In the genomic region with DNA sequence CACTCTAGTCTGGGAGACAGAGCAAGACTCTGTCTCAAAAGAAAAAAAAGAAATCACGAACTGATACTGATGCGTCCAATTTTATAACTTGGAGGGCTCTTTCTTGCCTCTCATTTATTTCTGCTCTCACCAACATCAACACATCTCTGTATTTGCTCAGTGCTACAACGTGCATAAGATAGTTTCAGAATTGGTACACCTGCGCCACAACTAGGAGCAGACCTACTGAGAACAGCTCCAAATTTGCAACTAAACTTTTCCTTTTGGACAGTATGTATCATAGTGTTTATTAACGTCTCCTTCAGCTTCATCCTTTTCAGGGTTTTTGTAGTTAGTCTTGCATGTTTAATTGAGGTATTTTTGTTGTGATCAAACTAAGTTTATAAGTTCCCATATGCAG, we compare ENCODE assay signal across 18 cellular contexts.
"Had no signal": no experiment of that assay in that cellular context is flagged by ENCODE, and none has a peak within 500 bp of the region (broad histone marks: within the 10 kb centered on the region; RNA-seq: fewer than 3 reads in every experiment).

No MANE protein-coding gene starts in this region.

- H3K9me3 ChIP-seq: heart left ventricle, left lung, lower lobe of right lung, spleen had no signal

- H3K27me3 ChIP-seq: dorsolateral prefrontal cortex, heart left ventricle, left lung, spleen had no signal

- H3K27me3 Mint-ChIP-seq: memory B cell; naive B cell; stimulated activated naive B cell treated with anti-CD40 and anti-IgM and Interleukin-4, amounts not matched to agents 10 μg/mL and 1 μg/mL and 100 μg/mL, for 72 hours had no signal

- H3K4me1 Mint-ChIP-seq: mesothelial cell of epicardium had no signal

- H3K9me3 Mint-ChIP-seq: memory B cell; mesothelial cell of epicardium; naive B cell; neural crest cell; stimulated activated naive B cell treated with anti-CD40 and anti-IgM and Interleukin-4, amounts not matched to agents 10 μg/mL and 1 μg/mL and 100 μg/mL, for 72 hours had no signal

- H3K4me1 ChIP-seq: heart left ventricle, left lung, lower lobe of right lung had no signal

- ATAC-seq: heart left ventricle; left lung; lower lobe of right lung; sciatic nerve; stimulated activated naive B cell treated with anti-CD40 and anti-IgM and Interleukin-4, amounts not matched to agents 10 μg/mL and 1 μg/mL and 100 μg/mL, for 72 hours had no signal

- H3K4me3 ChIP-seq: dorsolateral prefrontal cortex, heart left ventricle, left lung, lower lobe of right lung, spleen had no signal

- H3K4me3 Mint-ChIP-seq: memory B cell; mesothelial cell of epicardium; naive B cell; neural crest cell; stimulated activated naive B cell treated with anti-CD40 and anti-IgM and Interleukin-4, amounts not matched to agents 10 μg/mL and 1 μg/mL and 100 μg/mL, for 72 hours had no signal

- H3K27ac Mint-ChIP-seq: mesothelial cell of epicardium; stimulated activated naive B cell treated with anti-CD40 and anti-IgM and Interleukin-4, amounts not matched to agents 10 μg/mL and 1 μg/mL and 100 μg/mL, for 72 hours had no signal

- DNase-seq: cortex of kidney; dorsolateral prefrontal cortex; effector CD8-positive, alpha-beta T cell; heart left ventricle; hippocampal formation; left lung; lower lobe of right lung; naive B cell; spleen; stimulated activated CD4-positive, alpha-beta T cell treated with anti-CD3 and anti-CD28 coated beads, Interleukin-15, amount 100 ng/mL, for 24 hours; stimulated activated CD4-positive, alpha-beta T cell treated with anti-CD3 and anti-CD28 coated beads, Interleukin-1b, Interleukin-23, amount 100 ng/mL, for 48 hours; stimulated activated CD4-positive, alpha-beta T cell treated with anti-CD3 and anti-CD28 coated beads, Interleukin-4, amount 100 ng/mL, for 24 hours; stimulated activated naive B cell treated with anti-CD40 and anti-IgM and Interleukin-4, amounts not matched to agents 10 μg/mL and 1 μg/mL and 100 μg/mL, for 72 hours; trophoblast cell had no signal

- H3K27ac ChIP-seq: heart left ventricle, left lung, lower lobe of right lung, spleen had no signal
